Comparison of ENCODE assay signal across 22 cellular contexts in the genomic region with DNA sequence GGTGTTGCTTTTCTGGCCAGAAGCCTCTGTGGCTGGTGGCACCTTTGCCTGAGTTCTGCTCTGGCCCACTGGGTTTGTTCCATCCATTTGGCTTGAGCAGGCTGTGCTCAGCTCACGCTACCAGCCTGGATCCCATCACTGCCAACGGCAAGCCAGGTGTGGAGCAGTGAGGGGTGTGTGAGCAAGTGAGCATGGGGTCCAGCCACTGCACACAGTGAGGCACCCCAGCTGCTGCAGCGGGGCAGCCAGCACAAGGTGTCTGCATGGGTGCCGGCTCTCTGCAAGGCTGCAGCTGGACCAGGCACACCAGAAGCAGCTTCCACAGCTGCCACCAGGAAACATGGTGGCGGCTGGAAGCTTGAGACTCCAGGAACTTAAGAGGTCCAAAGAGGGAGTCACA. TPM values are rescaled to one million over a fixed set of nuclear protein-coding genes. Genes with fewer than 3 reads are reported as not detected.
A peak's percentile ranks its signal among the peaks of the same experiment; 100 is the strongest.
DNase-seq lines count a peak whose midpoint lies in the region; ATAC-seq, FAIRE-seq and TF ChIP-seq lines count a peak whose summit lies in the region.
"Had no signal": no experiment of that assay in that cellular context is flagged by ENCODE, and none has a peak within 500 bp of the region (broad histone marks: within the 10 kb centered on the region; RNA-seq: fewer than 3 reads in every experiment).

No MANE protein-coding gene starts in this region.

- no peak overlapping the region for H3K27ac ChIP-seq in RWPE2 (ENCODE audit: poor library complexity, severe bottlenecking)
- no peak overlapping the region for H3K27ac ChIP-seq in GM12878 (ENCODE audit: control insufficient read depth, insufficient read depth)
- H3K27ac ChIP-seq in lower lobe of right lung = no peak overlapping the region
- no peak overlapping the region for H3K27ac ChIP-seq in upper lobe of right lung
- H3K27ac ChIP-seq in GM23248 = no peak overlapping the region

- H3K4me2 ChIP-seq in GM12878 (ENCODE audit: control insufficient read depth, insufficient read depth) = no peak overlapping the region
- no peak overlapping the region for H3K4me2 ChIP-seq in GM23248 (ENCODE audit: unreplicated experiment)
- H3K4me2 ChIP-seq: GM23338 had no signal

- DNase-seq in RWPE2 (ENCODE audit: low spot score) (peak; percentile 30), GM12878 (ENCODE audit: low read depth, low spot score) (no peak), lower lobe of right lung (no peak), upper lobe of right lung (no peak), NCI-H2029 (lab: John Stamatoyannopoulos, UW) (no peak), GM23248 (no peak)
- DNase-seq: ACHN; BE2C; C1 segment of cervical spinal cord; Caco-2; CD4-positive, CD25-positive, alpha-beta regulatory T cell; H7; HFFc6; KBM-7 had no signal

- H4K20me1 ChIP-seq in GM12878 (ENCODE audit: control insufficient read depth, insufficient read depth) (no peaks in the 10 kb centered on the region), GM23248 (ENCODE audit: insufficient read depth) (no peaks in the 10 kb centered on the region)

- H3K4me1 ChIP-seq in RWPE2 (ENCODE audit: insufficient read depth, poor library complexity, severe bottlenecking) = no peaks in the 10 kb centered on the region
- no peaks in the 10 kb centered on the region for H3K4me1 ChIP-seq in GM12878 (ENCODE audit: control insufficient read depth, insufficient read depth, low read length)
- no peaks in the 10 kb centered on the region for H3K4me1 ChIP-seq in lower lobe of right lung
- no peaks in the 10 kb centered on the region for H3K4me1 ChIP-seq in upper lobe of right lung
- H3K4me1 ChIP-seq in GM23248 (ENCODE audit: insufficient read depth) = no peaks in the 10 kb centered on the region
- H3K4me1 ChIP-seq: BE2C, Caco-2 had no signal

- H3K27me3 ChIP-seq in RWPE2 (ENCODE audit: insufficient read depth, poor library complexity, severe bottlenecking) = no peaks in the 10 kb centered on the region
- H3K27me3 ChIP-seq in GM12878 (replicated peaks in 1 of 2; ENCODE audit: control insufficient read depth in 2 of 2, insufficient read depth in 2 of 2, low read length in 1 of 2) = no peaks in the 10 kb centered on the region
- no peaks in the 10 kb centered on the region for H3K27me3 ChIP-seq in lower lobe of right lung (ENCODE audit: low read depth)
- no peaks in the 10 kb centered on the region for H3K27me3 ChIP-seq in upper lobe of right lung
- no peaks in the 10 kb centered on the region for H3K27me3 ChIP-seq in GM23248 (replicated peaks; ENCODE audit: insufficient read depth)
- H3K27me3 ChIP-seq: BE2C had no signal

- no peaks in the 10 kb centered on the region for H3K9me2 ChIP-seq in GM23248 (ENCODE audit: insufficient read depth)

- RAD21 ChIA-PET in GM12878 (lab: Charles Lee; ENCODE audit: unreplicated experiment) = interaction anchor here (0.9 kb wide), 1 partner anchor 203 kb away, joined by 3 read pairs; no protein-coding TSS in a partner anchor

- peak; percentile 54; the same call in 1 of the 2 replicates for TF ChIP-seq POLR2A in GM12878 (IDR thresholded peaks at IDR 0.05; ENCODE audit: low read depth, low read length)

- H2AFZ ChIP-seq in GM12878 (ENCODE audit: control insufficient read depth, low read depth, low read length) (no peak overlapping the region), GM23248 (no peak overlapping the region)
- H2AFZ ChIP-seq: GM23338 had no signal

- H3F3A ChIP-seq in GM23248 (ENCODE audit: insufficient read depth) = no peaks in the 10 kb centered on the region

- intact Hi-C loops in GM12878 (cut with micrococcal nuclease; ENCODE audit: unreplicated experiment) (no loop called here), lower lobe of right lung (cut with DNase I) (no loop called here), upper lobe of right lung (cut with DNase I) (no loop called here)

- ATAC-seq in RWPE2 (ENCODE audit: low read depth) (no peak), GM12878 (no peak), lower lobe of right lung (peak; percentile 24 to 30), upper lobe of right lung (peak; percentile 17), HG03159 (IDR thresholded peaks at IDR 0.05; ENCODE audit: unreplicated experiment) (no peak), GM19397 (IDR thresholded peaks at IDR 0.05; ENCODE audit: unreplicated experiment) (no peak)
- ATAC-seq: GM23338, HCT116 had no signal

- H3K79me2 ChIP-seq in GM12878 (ENCODE audit: control insufficient read depth, insufficient read depth, low read length) (no peaks in the 10 kb centered on the region), GM23248 (ENCODE audit: insufficient read depth) (no peaks in the 10 kb centered on the region)

- H3K9ac ChIP-seq in GM12878 (ENCODE audit: control insufficient read depth, insufficient read depth, low read length) (no peak overlapping the region), GM23248 (no peak overlapping the region)

- in situ Hi-C loops in GM12878 (cut with MboI) = loop anchor here (25.0 kb wide), 1 partner anchor 1190 kb away; no protein-coding TSS in a partner anchor
- in situ Hi-C loops in GM23248 (cut with MboI) = no loop called here

- no peak for TF ChIP-seq RAD21 in GM12878 (IDR thresholded peaks at IDR 0.05; ENCODE audit: insufficient read depth, low read depth, low read length)

- BruUV-seq in GM12878 (replicated peaks; lab: Mats Ljungman, UMichigan) = no TSS peak

- no peak overlapping the region for H3K4me3 ChIP-seq in RWPE2 (ENCODE audit: severe bottlenecking)
- H3K4me3 ChIP-seq in GM12878 = no peak overlapping the region
- no peak overlapping the region for H3K4me3 ChIP-seq in lower lobe of right lung
- no peak overlapping the region for H3K4me3 ChIP-seq in upper lobe of right lung
- no peak overlapping the region for H3K4me3 ChIP-seq in GM23248
- H3K4me3 ChIP-seq: GM23338 had no signal

- TF ChIP-seq EP300 in GM12878 (IDR thresholded peaks at IDR 0.05; ENCODE audit: borderline replicate concordance in 1 of 2, control insufficient read depth in 1 of 2, low read depth in 2 of 2, low read length in 2 of 2) = no peak

- no peak for TF ChIP-seq CTCF in RWPE2 (IDR thresholded peaks at IDR 0.05; ENCODE audit: poor library complexity, severe bottlenecking)
- no peak for TF ChIP-seq CTCF in GM12878 (IDR thresholded peaks at IDR 0.05 in 2 of 3, conservative IDR thresholded peaks at IDR 0.05 in 1 of 3; ENCODE audit: control insufficient read depth in 2 of 3, extremely low read depth in 1 of 3, insufficient read depth in 1 of 3, low read depth in 3 of 3, low read length in 3 of 3)
- TF ChIP-seq CTCF in lower lobe of right lung (IDR thresholded peaks at IDR 0.05) = no peak
- TF ChIP-seq CTCF in upper lobe of right lung (IDR thresholded peaks at IDR 0.05) = no peak

- CTCF ChIA-PET in GM12878 (lab: Yijun Ruan, JAX) = interaction anchor here (1.2 to 1.3 kb wide), 2 partner anchors 14 to 50 kb away, joined by 3 to 4 read pairs; no protein-coding TSS in a partner anchor

- H3K9me3 ChIP-seq in RWPE2 (ENCODE audit: severe bottlenecking) = no peaks in the 10 kb centered on the region
- H3K9me3 ChIP-seq in GM12878 (replicated peaks; ENCODE audit: control insufficient read depth, insufficient read depth, low read length) = no peaks in the 10 kb centered on the region; the same call in 2 of the 3 replicates
- no peaks in the 10 kb centered on the region for H3K9me3 ChIP-seq in lower lobe of right lung
- no peaks in the 10 kb centered on the region for H3K9me3 ChIP-seq in upper lobe of right lung
- no peaks in the 10 kb centered on the region for H3K9me3 ChIP-seq in GM23248 (ENCODE audit: low read depth)
- H3K9me3 ChIP-seq: BE2C, Caco-2 had no signal

- no peak for FAIRE-seq in GM12878 (lab: Jason Lieb, UNC)
- FAIRE-seq: A204.1, D721Med, G401.6, HepG2 had no signal

- 96% methylated on average over 5 of the region's 5 CpGs for WGBS in GM12878 (ENCODE audit: insufficient coverage, insufficient replicate concordance, low lambda C conversion rate, missing lambda C conversion rate)
- WGBS in GM23248 (ENCODE audit: low coverage in 1 of 2, low lambda C conversion rate in 2 of 2, missing lambda C conversion rate in 2 of 2), 2 experiments = 54 to 55% methylated on average over 5 of the region's 5 CpGs

- peaks cover 6% of the 10 kb centered on the region; the same call in 1 of the 2 replicates for H3K36me3 ChIP-seq in RWPE2 (ENCODE audit: low read depth)
- peaks cover 4% of the 10 kb centered on the region in 2 experiments for H3K36me3 ChIP-seq in GM12878 (ENCODE audit: control insufficient read depth in 2 of 2, insufficient read depth in 2 of 2, low read length in 1 of 2)
- peaks cover 10% of the 10 kb centered on the region for H3K36me3 ChIP-seq in lower lobe of right lung
- no peaks in the 10 kb centered on the region for H3K36me3 ChIP-seq in upper lobe of right lung
- no peaks in the 10 kb centered on the region for H3K36me3 ChIP-seq in GM23248 (ENCODE audit: low read depth)
- H3K36me3 ChIP-seq: BE2C had no signal

- SMC1A ChIA-PET in GM12878 (lab: Charles Lee; ENCODE audit: uncharacterized antibody, unreplicated experiment) = interaction anchor here (0.7 kb wide), 1 partner anchor 46 kb away, joined by 3 read pairs; no protein-coding TSS in a partner anchor

- POLR2A ChIA-PET in GM12878 (lab: Charles Lee) = no interaction called here

RNA-seq across cellular contexts. Expression of gene ARAP2, which starts 46.8 kb away (rescaled TPM):
- 244 and 250 TPM in 2 replicates for total RNA-seq in GM12878 (2013; cell fraction: nucleolus; rRNA removed)
- 32.9 and 40.7 TPM in 2 replicates for total RNA-seq in GM12878 (2014; rRNA removed)
- total RNA-seq in GM12878 (2014; rRNA removed; fragmentation: Illumina TruSeq; extraction: Trizol) = 36.1 and 36.7 TPM in 2 replicates
- 28.3 and 32.0 TPM in 2 replicates for total RNA-seq in GM12878 (2021)
- 5.7 TPM for polyA plus RNA-seq in GM12878 (2011; ENCODE audit: low read depth)
- 12.1 and 19.1 TPM in 2 replicates for polyA plus RNA-seq in GM12878 (2011; rRNA removed)
- polyA plus RNA-seq in GM12878 (2011; cell fraction: cytosol; rRNA removed) = 3.0 and 4.1 TPM in 2 replicates
- polyA plus RNA-seq in GM12878 (2011; cell fraction: nucleus; rRNA removed) = 14.8 and 17.4 TPM in 2 replicates
- polyA plus RNA-seq in GM12878 (2012) = 9.5 and 11.7 TPM in 2 replicates
- polyA plus RNA-seq in GM12878 (2014; fragmentation: Illumina TruSeq; extraction: Trizol) = 18.2 and 24.6 TPM in 2 replicates
- 1 to 10 TPM; 5.4 to 5.7 TPM for polyA plus RNA-seq in GM12878 (2014; fragmentation: Nextera tagmentation; extraction: Ambion mirVana)
- 9.4 and 11.5 TPM in 2 replicates for polyA plus RNA-seq in GM12878 (2014; rRNA removed)
- 10 to 100 TPM in 1 of 2 experiments, 1 to 10 TPM in 1; 8.0 to 12.3 TPM for polyA plus RNA-seq in GM12878 (2016; fragmentation: Nextera tagmentation; extraction: Ambion mirVana)
- 28.9 and 52.4 TPM in 2 replicates for polyA minus RNA-seq in GM12878 (2011; rRNA and poly(A)+ RNA removed)
- 5.1 and 12.1 TPM in 2 replicates for polyA minus RNA-seq in GM12878 (2011; cell fraction: cytosol; rRNA and poly(A)+ RNA removed)
- 57.2 and 74.5 TPM in 2 replicates for polyA minus RNA-seq in GM12878 (2011; cell fraction: nucleus; rRNA and poly(A)+ RNA removed)
- total RNA-seq in lower lobe of right lung = 74.5 TPM
- total RNA-seq in upper lobe of right lung = 57.2 TPM
- total RNA-seq in GM23248 (2014; rRNA removed; shearing (Covaris generic)) = not detected in 2 replicates
- polyA plus RNA-seq in GM23248 (2016; fragmentation: Nextera tagmentation; extraction: Ambion mirVana) = not detected in 2 replicates
- total RNA-seq: HFFc6 had no signal

Comparison
In these comparisons a context has a peak if more than half of its experiments do, and no peak if none do; other contexts are left out.
1. ATAC-seq: peak in lower lobe of right lung (2 of 2) and upper lobe of right lung (single experiment); none in RWPE2 (single experiment), GM12878 (single experiment), HG03159 (single experiment) and GM19397 (single experiment).
2. RNA of gene ARAP2, which starts 46.8 kb away (total RNA-seq): 74.5 TPM in lower lobe of right lung (single experiment), 57.2 TPM in upper lobe of right lung (single experiment) and 28.3 to 250 TPM in GM12878; not detected in GM23248; every median in the first group is over 10 times any median in the second.